1 cellular context compared by ENCODE assay signal in genomic region chr11:353315-353857, GRCh38.
A peak's percentile ranks its signal among the peaks of the same experiment; 100 is the strongest.
TF ChIP-seq lines count a peak whose summit lies in the region.

No MANE protein-coding gene starts in this region.

TF ChIP-seq in HepG2, 621 proteins besides CTCF, POLR2A, EP300 and RAD21 (continued from another document and continues in another):
- no peak for TF ChIP-seq ZNF275 (CRISPR knock-in tag; IDR thresholded peaks at IDR 0.05; ENCODE audit: borderline replicate concordance)
- TF ChIP-seq ZUFSP (CRISPR knock-in tag; IDR thresholded peaks at IDR 0.05; ENCODE audit: borderline replicate concordance), result no peak
- no peak for TF ChIP-seq ZNF740 (CRISPR knock-in tag; IDR thresholded peaks at IDR 0.05)
- no peak for TF ChIP-seq ZNF326 (CRISPR knock-in tag; IDR thresholded peaks at IDR 0.05; ENCODE audit: borderline replicate concordance)
- TF ChIP-seq ZNF83 (CRISPR knock-in tag; IDR thresholded peaks at IDR 0.05; ENCODE audit: borderline replicate concordance), result no peak
- no peak for TF ChIP-seq GTF2F1 (IDR thresholded peaks at IDR 0.05; ENCODE audit: low read length)
- TF ChIP-seq GFI1 (CRISPR knock-in tag; IDR thresholded peaks at IDR 0.05; ENCODE audit: borderline replicate concordance), result peak; percentile 83
- no peak for TF ChIP-seq NFIB (CRISPR knock-in tag; IDR thresholded peaks at IDR 0.05; ENCODE audit: borderline replicate concordance)
- TF ChIP-seq PRDM10 (CRISPR knock-in tag; IDR thresholded peaks at IDR 0.05; ENCODE audit: low read depth), result peak; percentile 60; the same call in 1 of the 2 replicates
- TF ChIP-seq YEATS4 (CRISPR knock-in tag; IDR thresholded peaks at IDR 0.05; ENCODE audit: borderline replicate concordance), result no peak; the same call in 1 of the 2 replicates
- peak; percentile 56; the same call in 1 of the 2 replicates for TF ChIP-seq ZBTB26 (CRISPR knock-in tag; IDR thresholded peaks at IDR 0.05; ENCODE audit: borderline replicate concordance)
- 0 out of 2 replicates have a peak, but pooled peaks have one; percentile 52 for TF ChIP-seq ZNF878 (CRISPR knock-in tag; IDR thresholded peaks at IDR 0.05)
- TF ChIP-seq HNRNPLL (IDR thresholded peaks at IDR 0.05; ENCODE audit: low read depth, low read length, poor library complexity, severe bottlenecking), result no peak
- no peak for TF ChIP-seq TEAD2 (CRISPR knock-in tag; IDR thresholded peaks at IDR 0.05)
- TF ChIP-seq PATZ1 (CRISPR knock-in tag; IDR thresholded peaks at IDR 0.05), result peak; percentile 63; the same call in 1 of the 2 replicates
- TF ChIP-seq KDM1A (CRISPR knock-in tag; IDR thresholded peaks at IDR 0.05), result no peak
- TF ChIP-seq ZMAT3 (CRISPR knock-in tag; conservative IDR thresholded peaks at IDR 0.05), result peak; percentile 59; the same call in 1 of the 2 replicates
- TF ChIP-seq GTF3A (CRISPR knock-in tag; conservative IDR thresholded peaks at IDR 0.05), result no peak
- TF ChIP-seq KLF13 (CRISPR knock-in tag; IDR thresholded peaks at IDR 0.05), result no peak
- no peak for TF ChIP-seq MBNL3 (CRISPR knock-in tag; conservative IDR thresholded peaks at IDR 0.05)
- no peak for TF ChIP-seq ZNF276 (CRISPR knock-in tag; IDR thresholded peaks at IDR 0.05; ENCODE audit: low read depth)
- TF ChIP-seq MED8 (CRISPR knock-in tag; IDR thresholded peaks at IDR 0.05; ENCODE audit: insufficient replicate concordance), result peak; percentile 71
- no peak for TF ChIP-seq ZNF383 (CRISPR knock-in tag; IDR thresholded peaks at IDR 0.05; ENCODE audit: borderline replicate concordance)
- TF ChIP-seq RFXANK (CRISPR knock-in tag; IDR thresholded peaks at IDR 0.05), result no peak
- no peak for TF ChIP-seq MEIS1 (CRISPR knock-in tag; IDR thresholded peaks at IDR 0.05; ENCODE audit: borderline replicate concordance)
- no peak for TF ChIP-seq TIGD3 (CRISPR knock-in tag; IDR thresholded peaks at IDR 0.05; ENCODE audit: borderline replicate concordance)
- 0 out of 2 replicates have a peak, but pooled peaks have one; percentile 27 for TF ChIP-seq ZNF607 (CRISPR knock-in tag; IDR thresholded peaks at IDR 0.05; ENCODE audit: borderline replicate concordance)
- TF ChIP-seq ZGPAT (CRISPR knock-in tag; IDR thresholded peaks at IDR 0.05), result peak; percentile 74; the same call in 1 of the 2 replicates
- TF ChIP-seq SRSF9 (IDR thresholded peaks at IDR 0.05; ENCODE audit: borderline replicate concordance, insufficient read depth, low read depth, low read length, poor library complexity, severe bottlenecking), result no peak
- no peak for TF ChIP-seq SMC3 (IDR thresholded peaks at IDR 0.05; ENCODE audit: low read length)
- TF ChIP-seq ZNF274 (CRISPR knock-in tag; IDR thresholded peaks at IDR 0.05), result no peak
- no peak; the same call in 1 of the 2 replicates for TF ChIP-seq BRCA1 (CRISPR knock-in tag; IDR thresholded peaks at IDR 0.05)
- TF ChIP-seq NFKBIZ (CRISPR knock-in tag; IDR thresholded peaks at IDR 0.05), result peak; percentile 80
- no peak for TF ChIP-seq PHF20 (CRISPR knock-in tag; IDR thresholded peaks at IDR 0.05)
- no peak for TF ChIP-seq PLRG1 (conservative IDR thresholded peaks at IDR 0.05)
- peak in 1 of 2 experiments; percentile 84; a peak in 1 of 4 replicates for TF ChIP-seq KLF16 (CRISPR knock-in tag; IDR thresholded peaks at IDR 0.05)
- no peak for TF ChIP-seq ATF3 (CRISPR knock-in tag; IDR thresholded peaks at IDR 0.05)
- TF ChIP-seq ZFP36L2 (CRISPR knock-in tag; IDR thresholded peaks at IDR 0.05), result no peak
- TF ChIP-seq GPN1 (CRISPR knock-in tag; IDR thresholded peaks at IDR 0.05; ENCODE audit: borderline replicate concordance), result no peak
- TF ChIP-seq ZBTB42 (CRISPR knock-in tag; IDR thresholded peaks at IDR 0.05), result no peak
- no peak for TF ChIP-seq HOXA9 (CRISPR knock-in tag; IDR thresholded peaks at IDR 0.05; ENCODE audit: borderline replicate concordance)
- no peak for TF ChIP-seq JUND (CRISPR knock-in tag; IDR thresholded peaks at IDR 0.05)
